ENCODE assay signal across 22 cellular contexts in genomic region chr4:141840299-141840986, GRCh38.
"Had no signal": no experiment of that assay in that cellular context is flagged by ENCODE, and none has a peak within 500 bp of the region (broad histone marks: within the 10 kb centered on the region; RNA-seq: fewer than 3 reads in every experiment).

No MANE protein-coding gene starts in this region.

- H3K36me3 ChIP-seq: esophagus squamous epithelium, gastrocnemius medialis, heart right ventricle, left ventricle myocardium inferior, lower lobe of right lung had no signal

- H3K27me3 ChIP-seq: dorsolateral prefrontal cortex, esophagus squamous epithelium, gastrocnemius medialis, heart right ventricle had no signal

- ATAC-seq: esophagus mucosa, gastrocnemius medialis, heart right ventricle, left cardiac atrium, lower lobe of right lung, mucosa of descending colon had no signal

- H3K27me3 Mint-ChIP-seq: naive B cell had no signal

- H3K4me3 ChIP-seq: coronary artery, dorsolateral prefrontal cortex, esophagus squamous epithelium, gastrocnemius medialis, heart right ventricle, left ventricle myocardium inferior, lower lobe of right lung, mucosa of descending colon had no signal

- H3K4me3 Mint-ChIP-seq: mesothelial cell of epicardium, naive B cell had no signal

- H3K9me3 ChIP-seq: esophagus squamous epithelium, gastrocnemius medialis, heart right ventricle, left ventricle myocardium inferior, lower lobe of right lung, mucosa of descending colon had no signal

- DNase-seq: dermis blood vessel endothelial cell; dorsolateral prefrontal cortex; effector CD4-positive, alpha-beta T cell; effector memory CD4-positive, alpha-beta T cell; esophagus squamous epithelium; foreskin fibroblast; foreskin melanocyte; gastrocnemius medialis; glutamatergic neuron; head of caudate nucleus; heart right ventricle; hippocampal formation; left cardiac atrium; left ventricle myocardium inferior; lower lobe of right lung; mesenchymal stem cell; mucosa of descending colon; naive B cell had no signal

- H3K27ac Mint-ChIP-seq: mesothelial cell of epicardium, naive B cell had no signal

- H3K36me3 Mint-ChIP-seq: naive B cell had no signal

- H3K27ac ChIP-seq: coronary artery, dorsolateral prefrontal cortex, epithelial cell of prostate, esophagus squamous epithelium, gastrocnemius medialis, heart right ventricle, left ventricle myocardium inferior, lower lobe of right lung had no signal

- H3K4me1 Mint-ChIP-seq: naive B cell had no signal

- H3K4me1 ChIP-seq: esophagus squamous epithelium, gastrocnemius medialis, heart right ventricle, left ventricle myocardium inferior, lower lobe of right lung had no signal
